ENCODE assay signal across 18 cellular contexts in genomic region chr14:32697704-32698103, GRCh38.
A peak's percentile ranks its signal among the peaks of the same experiment; 100 is the strongest.
DNase-seq lines count a peak whose midpoint lies in the region; ATAC-seq, FAIRE-seq and TF ChIP-seq lines count a peak whose summit lies in the region.
"Had no signal": no experiment of that assay in that cellular context is flagged by ENCODE, and none has a peak within 500 bp of the region (broad histone marks: within the 10 kb centered on the region; RNA-seq: fewer than 3 reads in every experiment).

No MANE protein-coding gene starts in this region.

- TF ChIP-seq CTCF in cardiac fibroblast (IDR thresholded peaks at IDR 0.05; ENCODE audit: low read depth, low read length): no peak
- no peak for TF ChIP-seq CTCF in kidney epithelial cell (IDR thresholded peaks at IDR 0.05; ENCODE audit: insufficient read depth, low read length, poor library complexity, severe bottlenecking)

- no peak for TF ChIP-seq RAD21 in Ishikawa (IDR thresholded peaks at IDR 0.05; ENCODE audit: low read depth)

- no peak for ATAC-seq in stimulated activated effector memory CD8-positive, alpha-beta T cell treated with anti-CD3 and anti-CD28 coated beads, Interleukin-12 subunit alpha, Interleukin-12 subunit beta, amount 100 ng/mL, for 72 hours

- H3K9me3 Mint-ChIP-seq in stimulated activated effector memory CD8-positive, alpha-beta T cell treated with anti-CD3 and anti-CD28 coated beads, Interleukin-12 subunit alpha, Interleukin-12 subunit beta, amount 100 ng/mL, for 72 hours: peaks cover 4% of the 10 kb centered on the region
- H3K9me3 Mint-ChIP-seq: activated naive CD4-positive, alpha-beta T cell treated with anti-CD3 and anti-CD28 coated beads for 36 hours; stimulated activated naive CD8-positive, alpha-beta T cell treated with anti-CD3 and anti-CD28 coated beads, Interleukin-15, Interleukin-2, amounts not matched to agents 100 ng/mL and 50 ng/mL, for 24 hours had no signal

- H3K4me1 Mint-ChIP-seq in stimulated activated effector memory CD8-positive, alpha-beta T cell treated with anti-CD3 and anti-CD28 coated beads, Interleukin-12 subunit alpha, Interleukin-12 subunit beta, amount 100 ng/mL, for 72 hours: no peaks in the 10 kb centered on the region
- H3K4me1 Mint-ChIP-seq: central memory CD8-positive, alpha-beta T cell had no signal

- in situ Hi-C loops in G401 (cut with HindIII; ENCODE audit: low sequenced_read_pairs): no loop called here

- FAIRE-seq in urothelium cell line (lab: Jason Lieb, UNC): no peak

- no peaks in the 10 kb centered on the region for H3K36me3 Mint-ChIP-seq in stimulated activated effector memory CD8-positive, alpha-beta T cell treated with anti-CD3 and anti-CD28 coated beads, Interleukin-12 subunit alpha, Interleukin-12 subunit beta, amount 100 ng/mL, for 72 hours

- peak; percentile 96 for TF ChIP-seq EP300 in Ishikawa (IDR thresholded peaks at IDR 0.05; ENCODE audit: borderline replicate concordance)

- no peak overlapping the region for H3K4me3 Mint-ChIP-seq in stimulated activated effector memory CD8-positive, alpha-beta T cell treated with anti-CD3 and anti-CD28 coated beads, Interleukin-12 subunit alpha, Interleukin-12 subunit beta, amount 100 ng/mL, for 72 hours
- H3K4me3 Mint-ChIP-seq: activated naive CD4-positive, alpha-beta T cell treated with anti-CD3 and anti-CD28 coated beads for 36 hours; central memory CD8-positive, alpha-beta T cell; stimulated activated naive CD8-positive, alpha-beta T cell treated with anti-CD3 and anti-CD28 coated beads, Interleukin-15, Interleukin-2, amounts not matched to agents 100 ng/mL and 50 ng/mL, for 24 hours had no signal

- no peaks in the 10 kb centered on the region for H3K27me3 ChIP-seq in kidney epithelial cell (ENCODE audit: control insufficient read depth, insufficient read depth, low read length)
- H3K27me3 ChIP-seq: hepatocyte, Peyer's patch had no signal

- peak; percentile 27 for DNase-seq in AG08395 (ENCODE audit: low spot score)
- DNase-seq in cardiac fibroblast (ENCODE audit: low read depth in 2 of 2): peak; percentile 39 to 51
- peak; percentile 59 for DNase-seq in kidney epithelial cell (ENCODE audit: low read depth)
- DNase-seq in urothelium cell line (ENCODE audit: low spot score): no peak
- no peak for DNase-seq in G401 (ENCODE audit: low spot score)
- no peak for DNase-seq in stimulated activated effector memory CD8-positive, alpha-beta T cell treated with anti-CD3 and anti-CD28 coated beads, Interleukin-12 subunit alpha, Interleukin-12 subunit beta, amount 100 ng/mL, for 72 hours (ENCODE audit: low spot score in 2 of 2)
- DNase-seq in stimulated activated CD4-positive, alpha-beta T cell treated with anti-CD3 and anti-CD28 coated beads, Interleukin-2, amount 100 ng/mL, for 24 hours: no peak
- DNase-seq: activated CD8-positive, alpha-beta memory T cell treated with anti-CD3 and anti-CD28 coated beads, Interleukin-2, amount 50 U/mL, for 4 hours; activated naive CD4-positive, alpha-beta T cell treated with anti-CD3 and anti-CD28 coated beads for 36 hours; AML-193; H7; Karpas-422; NCI-H526; Peyer's patch had no signal

- H3K36me3 ChIP-seq in kidney epithelial cell (ENCODE audit: control insufficient read depth, insufficient read depth, low read length): no peaks in the 10 kb centered on the region
- H3K36me3 ChIP-seq: Peyer's patch had no signal

- no peak overlapping the region for H3K27ac Mint-ChIP-seq in stimulated activated effector memory CD8-positive, alpha-beta T cell treated with anti-CD3 and anti-CD28 coated beads, Interleukin-12 subunit alpha, Interleukin-12 subunit beta, amount 100 ng/mL, for 72 hours
- H3K27ac Mint-ChIP-seq: activated naive CD4-positive, alpha-beta T cell treated with anti-CD3 and anti-CD28 coated beads for 36 hours; stimulated activated naive CD8-positive, alpha-beta T cell treated with anti-CD3 and anti-CD28 coated beads, Interleukin-15, Interleukin-2, amounts not matched to agents 100 ng/mL and 50 ng/mL, for 24 hours had no signal

- H3K4me3 ChIP-seq in cardiac fibroblast (replicated peaks in 1 of 2; ENCODE audit: low read depth in 2 of 2, low read length in 2 of 2) (no peak overlapping the region), kidney epithelial cell (ENCODE audit: low read depth, low read length) (no peak overlapping the region)
- H3K4me3 ChIP-seq: hepatocyte, Peyer's patch had no signal

TF ChIP-seq in Ishikawa, 13 proteins besides CTCF, POLR2A, EP300 and RAD21:
- no peak for TF ChIP-seq ZBTB7A (IDR thresholded peaks at IDR 0.05; ENCODE audit: low read depth)
- TF ChIP-seq CEBPB (IDR thresholded peaks at IDR 0.05): no peak
- no peak for TF ChIP-seq TAF1 (IDR thresholded peaks at IDR 0.05; ENCODE audit: low read depth)
- TF ChIP-seq NFIC (IDR thresholded peaks at IDR 0.05): peak; percentile 77
- TF ChIP-seq MAX (IDR thresholded peaks at IDR 0.05): no peak
- TF ChIP-seq TCF12 (IDR thresholded peaks at IDR 0.05; ENCODE audit: low read depth): peak; percentile 89
- no peak for TF ChIP-seq CREB1 (IDR thresholded peaks at IDR 0.05; ENCODE audit: low read depth)
- peak; percentile 94 for TF ChIP-seq FOXM1 (IDR thresholded peaks at IDR 0.05; ENCODE audit: borderline replicate concordance, low read depth)
- no peak for TF ChIP-seq REST (IDR thresholded peaks at IDR 0.05; ENCODE audit: low read depth)
- no peak for TF ChIP-seq USF1 (IDR thresholded peaks at IDR 0.05)
- peak; percentile 72 for TF ChIP-seq EGR1 (IDR thresholded peaks at IDR 0.05)
- no peak for TF ChIP-seq YY1 (IDR thresholded peaks at IDR 0.05; ENCODE audit: low read depth)
- peak; percentile 93 for TF ChIP-seq TEAD4 (IDR thresholded peaks at IDR 0.05)

Comparison
In these comparisons a context has a peak if more than half of its experiments do, and no peak if none do; other contexts are left out.
1. DNase-seq: peak in AG08395 (single experiment), cardiac fibroblast (2 of 2) and kidney epithelial cell (single experiment); none in urothelium cell line (single experiment), G401 (single experiment), stimulated activated effector memory CD8-positive, alpha-beta T cell treated with anti-CD3 and anti-CD28 coated beads, Interleukin-12 subunit alpha, Interleukin-12 subunit beta, amount 100 ng/mL, for 72 hours (0 of 2) and stimulated activated CD4-positive, alpha-beta T cell treated with anti-CD3 and anti-CD28 coated beads, Interleukin-2, amount 100 ng/mL, for 24 hours (0 of 2).